ENCODE assay signal across 8 cellular contexts in the genomic region with DNA sequence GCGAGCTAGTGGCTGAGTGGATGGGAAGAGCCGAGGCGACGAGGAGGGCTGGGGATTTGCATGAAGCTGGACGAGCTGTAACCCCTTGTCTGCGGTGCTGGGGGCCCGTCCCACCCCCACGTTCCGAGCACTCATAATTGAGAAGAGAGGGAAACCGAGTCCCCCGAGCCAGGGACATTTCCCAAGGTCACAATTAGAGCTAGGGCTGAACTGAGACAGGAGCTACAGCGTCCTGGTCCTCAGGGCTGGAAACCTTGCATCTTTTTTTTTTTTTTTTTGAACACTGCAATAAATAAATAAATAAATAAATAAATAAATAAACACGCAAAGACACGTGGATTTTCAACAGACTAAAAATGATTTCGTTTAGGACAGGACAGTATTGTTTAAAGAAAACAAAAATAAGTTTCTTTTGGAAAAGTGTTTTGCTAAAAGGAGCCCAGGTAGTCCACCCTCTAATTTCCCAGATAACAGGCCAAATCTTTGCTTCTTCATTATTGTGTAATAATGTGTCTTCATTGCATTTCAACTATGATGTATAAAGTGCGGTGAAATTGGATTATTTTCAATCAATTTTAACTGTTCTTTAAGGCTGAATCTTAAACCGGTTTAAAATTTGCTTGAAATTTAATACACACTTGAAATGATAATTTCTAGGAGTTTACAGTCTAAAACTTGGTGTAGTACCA. TPM values are rescaled to one million over a fixed set of nuclear protein-coding genes. Genes with fewer than 3 reads are reported as not detected.
DNase-seq lines count a peak whose midpoint lies in the region; ATAC-seq and TF ChIP-seq lines count a peak whose summit lies in the region.

No MANE protein-coding gene starts in this region.

- peak; percentile 53 for DNase-seq in NCI-H526 treated with DMSO at 0.1 percent for 48 hours (lab: John Stamatoyannopoulos, UW)
- peak in 4 of 10 donors; percentile 43 to 54 (median 52) for DNase-seq in dorsolateral prefrontal cortex
- DNase-seq in naive thymus-derived CD8-positive, alpha-beta T cell, result peak in 1 of 10 donors; percentile 3
- DNase-seq in SW 1271 (lab: John Stamatoyannopoulos, UW), result no peak
- no peak for DNase-seq in NOMO-1 treated with dmso at 0.1 percent for 144 hours (lab: John Stamatoyannopoulos, UW; ENCODE audit: unreplicated experiment)

- H3K4me3 ChIP-seq in GM08714 (ENCODE audit: low read length), result peak overlapping the region; percentile 78
- H3K4me3 ChIP-seq in dorsolateral prefrontal cortex, result peak overlapping the region; percentile 62 to 99 (median 92)

- H3K36me3 Mint-ChIP-seq in naive thymus-derived CD8-positive, alpha-beta T cell, result no peaks in the 10 kb centered on the region

- peak overlapping the region; percentile 93 to 100 (median 100) for H3K27ac Mint-ChIP-seq in naive thymus-derived CD8-positive, alpha-beta T cell

- H3K27ac ChIP-seq in dorsolateral prefrontal cortex, result peak overlapping the region in 58 of 59 donors; percentile 71 to 99 (median 92)

- H3K9me3 Mint-ChIP-seq in naive thymus-derived CD8-positive, alpha-beta T cell, result no peaks in the 10 kb centered on the region

- no peak for TF ChIP-seq CTCF in dorsolateral prefrontal cortex (IDR thresholded peaks at IDR 0.05 in 54 of 56, conservative IDR thresholded peaks at IDR 0.05 in 2 of 56; ENCODE audit: low read depth in 1 of 56, partially characterized antibody in 56 of 56)

- intact Hi-C loops in dorsolateral prefrontal cortex (cut with DNase I), result loop anchor here (2.0 to 10.0 kb wide), 6 partner anchors 91 to 483 kb away; partner anchors contain the start of genes DHX40 (in 1 of the 2), PTRH2 (in 1 of the 2) and VMP1 (in 1 of the 2)

- H3K4me3 Mint-ChIP-seq in naive thymus-derived CD8-positive, alpha-beta T cell, result peak overlapping the region; percentile 98 to 100 (median 100)

- ATAC-seq in naive thymus-derived CD8-positive, alpha-beta T cell, result no peak
- ATAC-seq in GM21390 (IDR thresholded peaks at IDR 0.05; ENCODE audit: unreplicated experiment) (no peak), GM21367 (IDR thresholded peaks at IDR 0.05; ENCODE audit: unreplicated experiment) (no peak)

- H3K27me3 ChIP-seq in dorsolateral prefrontal cortex, result no peaks in the 10 kb centered on the region

- POLR2A ChIA-PET in naive thymus-derived CD8-positive, alpha-beta T cell (lab: Charles Lee), result interaction anchor here (2.2 kb wide), 1 partner anchor 11 kb away, joined by 33 read pairs; the partner anchor contains the start of gene SMG8

- no peaks in the 10 kb centered on the region for H3K27me3 Mint-ChIP-seq in naive thymus-derived CD8-positive, alpha-beta T cell

- peaks cover 8 to 15% (median 13%) of the 10 kb centered on the region in 4 donors for H3K4me1 Mint-ChIP-seq in naive thymus-derived CD8-positive, alpha-beta T cell

RNA-seq across cellular contexts. Expression of gene GDPD1, which starts 1.0 kb away (rescaled TPM):
- total RNA-seq in dorsolateral prefrontal cortex, result 10 to 100 TPM; 20.6 to 54.8 (median 38.9) TPM
- 1 to 10 TPM; 4.7 to 8.0 TPM for total RNA-seq in naive thymus-derived CD8-positive, alpha-beta T cell
- 1 to 10 TPM; 2.1 to 4.0 (median 2.6) TPM for polyA plus RNA-seq in naive thymus-derived CD8-positive, alpha-beta T cell

RNA-seq across cellular contexts. Expression of gene SMG8, which starts 11.5 kb away (rescaled TPM):
- total RNA-seq in dorsolateral prefrontal cortex, result 10 to 100 TPM in 119 of 120 experiments, 1 to 10 TPM in 1; 8.7 to 18.7 (median 14.6) TPM
- total RNA-seq in naive thymus-derived CD8-positive, alpha-beta T cell, result 10 to 100 TPM; 22.2 to 22.4 TPM
- 10 to 100 TPM in 1 of 3 donors, 1 to 10 TPM in 2; 7.9 to 12.5 (median 9.5) TPM for polyA plus RNA-seq in naive thymus-derived CD8-positive, alpha-beta T cell
